In genomic region chr21:45127937-45128336, GRCh38 we compare ENCODE assay signal across 16 cellular contexts. TPM values are rescaled to one million over a fixed set of nuclear protein-coding genes. Genes with fewer than 3 reads are reported as not detected.
DNase-seq lines count a peak whose midpoint lies in the region; FAIRE-seq and TF ChIP-seq lines count a peak whose summit lies in the region.
"Had no signal": no experiment of that assay in that cellular context is flagged by ENCODE, and none has a peak within 500 bp of the region (broad histone marks: within the 10 kb centered on the region; RNA-seq: fewer than 3 reads in every experiment).

No MANE protein-coding gene starts in this region.

- H3K27ac Mint-ChIP-seq in activated CD4-positive, alpha-beta memory T cell treated with anti-CD3 and anti-CD28 coated beads for 36 hours = no peak overlapping the region
- H3K27ac Mint-ChIP-seq: activated CD8-positive, alpha-beta memory T cell treated with anti-CD3 and anti-CD28 coated beads, Interleukin-2, amount 10 ng/mL, durations not matched to agents 7 days and 5 days; immature natural killer cell; stimulated activated naive CD8-positive, alpha-beta T cell treated with anti-CD3 and anti-CD28 coated beads, Interleukin-15, Interleukin-2, amounts not matched to agents 100 ng/mL and 50 ng/mL, for 24 hours had no signal

- H3K4me1 ChIP-seq in esophagus muscularis mucosa (peaks cover 50 to 98% (median 86%) of the 10 kb centered on the region in 4 donors), skeletal muscle satellite cell (ENCODE audit: control insufficient read depth, insufficient read depth, low read length) (peaks cover 70% of the 10 kb centered on the region)

- TF ChIP-seq EP300 in esophagus muscularis mucosa (IDR thresholded peaks at IDR 0.05) = no peak

- no peaks in the 10 kb centered on the region for H3K36me3 Mint-ChIP-seq in activated CD4-positive, alpha-beta memory T cell treated with anti-CD3 and anti-CD28 coated beads for 36 hours
- H3K36me3 Mint-ChIP-seq: activated CD8-positive, alpha-beta memory T cell treated with anti-CD3 and anti-CD28 coated beads, Interleukin-2, amount 10 ng/mL, durations not matched to agents 7 days and 5 days had no signal

- H3K27me3 ChIP-seq in esophagus muscularis mucosa = no peaks in the 10 kb centered on the region
- H3K27me3 ChIP-seq in skeletal muscle satellite cell (ENCODE audit: control insufficient read depth, insufficient read depth, low read length) = no peaks in the 10 kb centered on the region
- H3K27me3 ChIP-seq: colonic mucosa, ovary, vagina had no signal

- intact Hi-C loops in esophagus muscularis mucosa (cut with DNase I) = no loop called here
- intact Hi-C loops in activated CD4-positive, alpha-beta memory T cell treated with anti-CD3 and anti-CD28 coated beads for 36 hours (cut with micrococcal nuclease) = loop anchor here (1.0 to 5.0 kb wide), 2 partner anchors 51 to 179 kb away; no protein-coding TSS in a partner anchor

- H3K36me3 ChIP-seq in SK-N-MC (ENCODE audit: insufficient read depth, low read length) = no peaks in the 10 kb centered on the region; the same call in 1 of the 2 replicates
- peaks cover 0 to 8% (median 0%) of the 10 kb centered on the region in 4 donors for H3K36me3 ChIP-seq in esophagus muscularis mucosa
- peaks cover 37% of the 10 kb centered on the region for H3K36me3 ChIP-seq in skeletal muscle satellite cell (ENCODE audit: insufficient read depth, low read length)
- H3K36me3 ChIP-seq: colonic mucosa, ovary, vagina had no signal

- H3K4me3 ChIP-seq in SK-N-MC (no peak overlapping the region), esophagus muscularis mucosa (no peak overlapping the region), skeletal muscle satellite cell (ENCODE audit: low read length) (no peak overlapping the region)
- H3K4me3 ChIP-seq: colonic mucosa, K562, ovary, smooth muscle cell, vagina had no signal

- no peak for TF ChIP-seq POLR2A in esophagus muscularis mucosa (IDR thresholded peaks at IDR 0.05; ENCODE audit: low read depth)
- no peak for TF ChIP-seq POLR2A in H54 (IDR thresholded peaks at IDR 0.05; ENCODE audit: low read depth, low read length)

- 89% methylated on average over 13 of the region's 13 CpGs for WGBS in esophagus muscularis mucosa

- no peak for TF ChIP-seq CTCF in esophagus muscularis mucosa (IDR thresholded peaks at IDR 0.05)

- no peak overlapping the region for H3K4me3 Mint-ChIP-seq in activated CD4-positive, alpha-beta memory T cell treated with anti-CD3 and anti-CD28 coated beads for 36 hours
- H3K4me3 Mint-ChIP-seq: activated CD8-positive, alpha-beta memory T cell treated with anti-CD3 and anti-CD28 coated beads, Interleukin-2, amount 10 ng/mL, durations not matched to agents 7 days and 5 days; immature natural killer cell; stimulated activated naive CD8-positive, alpha-beta T cell treated with anti-CD3 and anti-CD28 coated beads, Interleukin-15, Interleukin-2, amounts not matched to agents 100 ng/mL and 50 ng/mL, for 24 hours had no signal

- H3K9ac ChIP-seq in SK-N-MC (ENCODE audit: insufficient read length) (peak overlapping the region; percentile 48), skeletal muscle satellite cell (ENCODE audit: low read depth, low read length) (peak overlapping the region; percentile 77)

- peaks cover 22% of the 10 kb centered on the region for H3K4me1 Mint-ChIP-seq in activated CD4-positive, alpha-beta memory T cell treated with anti-CD3 and anti-CD28 coated beads for 36 hours (ENCODE audit: low read depth)

- no peaks in the 10 kb centered on the region for H3K27me3 Mint-ChIP-seq in activated CD4-positive, alpha-beta memory T cell treated with anti-CD3 and anti-CD28 coated beads for 36 hours
- H3K27me3 Mint-ChIP-seq: activated CD8-positive, alpha-beta memory T cell treated with anti-CD3 and anti-CD28 coated beads, Interleukin-2, amount 10 ng/mL, durations not matched to agents 7 days and 5 days; stimulated activated naive CD8-positive, alpha-beta T cell treated with anti-CD3 and anti-CD28 coated beads, Interleukin-15, Interleukin-2, amounts not matched to agents 100 ng/mL and 50 ng/mL, for 24 hours had no signal

- POLR2A ChIA-PET in activated CD4-positive, alpha-beta memory T cell treated with anti-CD3 and anti-CD28 coated beads for 36 hours (lab: Charles Lee) = no interaction called here

- H3K4me2 ChIP-seq in skeletal muscle satellite cell (ENCODE audit: low read length) = no peak overlapping the region
- H3K4me2 ChIP-seq: smooth muscle cell had no signal

- H3K9me3 ChIP-seq in SK-N-MC (ENCODE audit: low read depth, low read length) = no peaks in the 10 kb centered on the region
- no peaks in the 10 kb centered on the region for H3K9me3 ChIP-seq in esophagus muscularis mucosa
- no peaks in the 10 kb centered on the region for H3K9me3 ChIP-seq in skeletal muscle satellite cell (replicated peaks; ENCODE audit: low read length)
- H3K9me3 ChIP-seq: colonic mucosa, ovary, vagina had no signal

- FAIRE-seq in H54 (lab: Jason Lieb, UNC) = no peak
- FAIRE-seq: bronchial epithelial cell had no signal

- CTCF ChIA-PET in activated CD4-positive, alpha-beta memory T cell treated with anti-CD3 and anti-CD28 coated beads for 36 hours (lab: Charles Lee) = interaction anchor here (0.6 to 9.5 kb wide), 45 partner anchors 8 to 692 kb away, joined by 3 to 256 read pairs (median 5); partner anchors contain the start of genes ADARB1, PTTG1IP, SLX9 and UBE2G2

- no peaks in the 10 kb centered on the region for H3K9me3 Mint-ChIP-seq in activated CD4-positive, alpha-beta memory T cell treated with anti-CD3 and anti-CD28 coated beads for 36 hours
- H3K9me3 Mint-ChIP-seq: immature natural killer cell; stimulated activated naive CD8-positive, alpha-beta T cell treated with anti-CD3 and anti-CD28 coated beads, Interleukin-15, Interleukin-2, amounts not matched to agents 100 ng/mL and 50 ng/mL, for 24 hours had no signal

- H3K27ac ChIP-seq in SK-N-MC (peak overlapping the region; percentile 100), esophagus muscularis mucosa (replicated peaks in 1 of 4) (peak overlapping the region in 3 of 4 donors; percentile 84 to 86 (median 86))
- H3K27ac ChIP-seq: colonic mucosa, ovary, vagina had no signal

- DNase-seq in D341Med (ENCODE audit: low spot score) (peak; percentile 14), SK-N-MC (ENCODE audit: low read depth, low spot score) (no peak), esophagus muscularis mucosa (ENCODE audit: extremely low spot score) (no peak), NOMO-1 treated with DMSO at 0.1 percent for 48 hours (lab: John Stamatoyannopoulos, UW; ENCODE audit: unreplicated experiment) (no peak), H54 (ENCODE audit: insufficient read length, low spot score) (no peak)
- no peak for DNase-seq in activated CD4-positive, alpha-beta memory T cell treated with anti-CD3 and anti-CD28 coated beads for 36 hours

RNA-seq across cellular contexts. Expression of gene ADARB1, which starts 53.6 kb away (rescaled TPM):
- total RNA-seq in esophagus muscularis mucosa = 100 to 1,000 TPM; 107 to 231 (median 201) TPM
- total RNA-seq in skeletal muscle satellite cell (2012; rRNA removed) = 2.5 and 7.4 TPM in 2 replicates
- 10 to 100 TPM; 37.6 to 40.6 TPM for total RNA-seq in activated CD4-positive, alpha-beta memory T cell treated with anti-CD3 and anti-CD28 coated beads for 36 hours
